ENCODE assay signal across 33 cellular contexts in genomic region chr1:58316141-58316540, GRCh38.
"Had no signal": no experiment of that assay in that cellular context is flagged by ENCODE, and none has a peak within 500 bp of the region (broad histone marks: within the 10 kb centered on the region; RNA-seq: fewer than 3 reads in every experiment).

No MANE protein-coding gene starts in this region.

- H3K9me3 ChIP-seq: adrenal gland, body of pancreas had no signal

- H3K4me1 ChIP-seq: adrenal gland, breast epithelium had no signal

- DNase-seq: activated B cell treated with CpG ODN at 0.5 μM for 24 hours; activated CD4-positive, alpha-beta memory T cell treated with anti-CD3 and anti-CD28 coated beads for 36 hours; activated CD4-positive, alpha-beta T cell treated with anti-CD3 and anti-CD28 coated beads for 4 hours; activated CD4-positive, alpha-beta T cell treated with anti-CD3 and anti-CD28 coated beads, Interleukin-2, amount 10 ng/mL, durations not matched to agents 24 days and 14 days; activated CD4-positive, alpha-beta T cell treated with anti-CD3 and anti-CD28 coated beads, Interleukin-2, amount 50 U/mL, for 1 hour; activated CD4-positive, alpha-beta T cell treated with anti-CD3 and anti-CD28 coated beads, Interleukin-2, amount 50 U/mL, for 4 hours; activated CD4-positive, CD25-positive, alpha-beta regulatory T cell treated with anti-CD3 and anti-CD28 coated beads, Interleukin-2, amount 50 U/mL, for 72 hours; activated CD8-positive, alpha-beta memory T cell treated with anti-CD3 and anti-CD28 coated beads, Interleukin-2, amount 50 U/mL, for 4 hours; activated CD8-positive, alpha-beta T cell treated with anti-CD3 and anti-CD28 coated beads for 36 hours; activated effector memory CD4-positive, alpha-beta T cell treated with anti-CD3 and anti-CD28 coated beads, Interleukin-2, amount 50 U/mL, for 16 hours; activated gamma-delta T cell treated with Interleukin-2 at 50 U/mL for 16 hours; activated naive CD4-positive, alpha-beta T cell; activated naive CD4-positive, alpha-beta T cell treated with anti-CD3 and anti-CD28 coated beads for 36 hours; activated naive CD4-positive, alpha-beta T cell treated with anti-CD3 and anti-CD28 coated beads, Interleukin-2, amount 50 U/mL, for 16 hours; activated naive CD8-positive, alpha-beta T cell treated with anti-CD3 and anti-CD28 coated beads for 36 hours; activated T-cell treated with anti-CD3 and anti-CD28 coated beads for 4 hours; activated T-cell treated with anti-CD3 and anti-CD28 coated beads, Interleukin-2, amount 50 U/mL, for 1 hour; activated T-cell treated with anti-CD3 and anti-CD28 coated beads, Interleukin-2, amount 50 U/mL, for 4 hours; activated T-cell treated with anti-CD3 and anti-CD28 coated beads, Interleukin-2, amount 50 U/mL, for 72 hours; adrenal gland; amniotic stem cell; aorta; body of pancreas; brain microvascular endothelial cell; central memory CD4-positive, alpha-beta T cell; T-helper 2 cell; T-helper 9 cell had no signal

- H3K36me3 ChIP-seq: adrenal gland, brain microvascular endothelial cell, breast epithelium had no signal

- H3K4me3 ChIP-seq: adrenal gland, body of pancreas, breast epithelium had no signal

- H3K27ac ChIP-seq: adrenal gland, body of pancreas, brain microvascular endothelial cell, breast epithelium, VCaP had no signal

- ATAC-seq: activated CD8-positive, alpha-beta T cell treated with anti-CD3 and anti-CD28 coated beads for 36 hours; activated naive CD4-positive, alpha-beta T cell treated with anti-CD3 and anti-CD28 coated beads, Interleukin-2, amount 50 U/mL, for 72 hours; activated T-cell treated with anti-CD3 and anti-CD28 coated beads, Interleukin-2, amount 50 U/mL, for 4 hours; activated T-cell treated with anti-CD3 and anti-CD28 coated beads, Interleukin-2, amount 50 U/mL, for 72 hours; activated T-helper 17 cell treated with anti-CD3 and anti-CD28 coated beads, Interleukin-2, amount 50 U/mL, for 72 hours; body of pancreas had no signal

- FAIRE-seq: astrocyte, TTC549 had no signal
